ENCODE assay signal across 32 cellular contexts in genomic region chr3:12239301-12239700, GRCh38. TPM values are rescaled to one million over a fixed set of nuclear protein-coding genes. Genes with fewer than 3 reads are reported as not detected.
A peak's percentile ranks its signal among the peaks of the same experiment; 100 is the strongest.
DNase-seq lines count a peak whose midpoint lies in the region; ATAC-seq and TF ChIP-seq lines count a peak whose summit lies in the region.
"Had no signal": no experiment of that assay in that cellular context is flagged by ENCODE, and none has a peak within 500 bp of the region (broad histone marks: within the 10 kb centered on the region; RNA-seq: fewer than 3 reads in every experiment).

No MANE protein-coding gene starts in this region.

- ATAC-seq in Right ventricle myocardium inferior (peak; percentile 93), SK-N-SH treated with all-trans-retinoic acid at 6 μM for 48 hours (no peak), HG02884 (IDR thresholded peaks at IDR 0.05; ENCODE audit: unreplicated experiment) (no peak), left lobe of liver (no peak)
- ATAC-seq: activated CD4-positive, CD25-positive, alpha-beta regulatory T cell treated with anti-CD3 and anti-CD28 coated beads, Interleukin-2, amount 50 U/mL, for 24 hours; activated T-cell treated with anti-CD3 and anti-CD28 coated beads, Interleukin-2, amount 50 U/mL, for 72 hours; mucosa of descending colon; natural killer cell; stimulated activated effector memory CD8-positive, alpha-beta T cell treated with anti-CD3 and anti-CD28 coated beads, Interleukin-12 subunit alpha, Interleukin-12 subunit beta, amount 100 ng/mL, for 72 hours had no signal

- H3K27me3 ChIP-seq in ovary, result no peaks in the 10 kb centered on the region
- H3K27me3 ChIP-seq: breast epithelium had no signal

- no peak overlapping the region for H3K27ac ChIP-seq in ovary
- H3K27ac ChIP-seq: breast epithelium, psoas muscle had no signal

- 8 to 15% (median 13%) methylated on average over 5 of the region's 5 CpGs for WGBS in ovary, 3 donors

- H3K4me1 ChIP-seq in ovary (ENCODE audit: insufficient read depth), result peaks cover 2% of the 10 kb centered on the region
- H3K4me1 ChIP-seq: breast epithelium, psoas muscle had no signal

- TF ChIP-seq POLR2A in ovary (IDR thresholded peaks at IDR 0.05), result no peak

- TF ChIP-seq CTCF in fibroblast of mammary gland (conservative IDR thresholded peaks at IDR 0.05; ENCODE audit: control insufficient read depth, insufficient read depth, low read depth, low read length) (no peak), ovary (IDR thresholded peaks at IDR 0.05) (no peak)

- H3K4me3 ChIP-seq in fibroblast of mammary gland (ENCODE audit: control insufficient read depth, low read depth, low read length), result no peak overlapping the region
- no peak overlapping the region for H3K4me3 ChIP-seq in ovary
- H3K4me3 ChIP-seq: breast epithelium, lung, mucosa of descending colon, psoas muscle had no signal

- H3K9me3 ChIP-seq in ovary, result no peaks in the 10 kb centered on the region
- H3K9me3 ChIP-seq: breast epithelium, mucosa of descending colon, psoas muscle had no signal

- TF ChIP-seq EP300 in ovary (IDR thresholded peaks at IDR 0.05), result no peak

- intact Hi-C loops in Right ventricle myocardium inferior (cut with DNase I), result no loop called here
- intact Hi-C loops in cardiac septum (cut with DNase I), result no loop called here
- intact Hi-C loops in ovary (cut with DNase I), result no loop called here

- DNase-seq in Right ventricle myocardium inferior (ENCODE audit: missing footprints) (no peak), cardiac septum (ENCODE audit: low spot score) (no peak), fibroblast of mammary gland (ENCODE audit: low read depth) (peak; percentile 52), ovary (peak; percentile 61 to 70 (median 65)), anterior cingulate cortex (lab: John Stamatoyannopoulos, UW) (no peak), left lobe of liver (ENCODE audit: low spot score) (no peak)
- DNase-seq: activated CD4-positive, alpha-beta T cell treated with anti-CD3 and anti-CD28 coated beads, Interleukin-2, amount 50 U/mL, for 4 hours; activated T-cell treated with anti-CD3 and anti-CD28 coated beads, Interleukin-2, amount 50 U/mL, for 72 hours; AML-193; Calu3; CD4-positive, CD25-positive, alpha-beta regulatory T cell; DND-41; GF-D8; GOT3; head of caudate nucleus; KBM-7; kidney; mucosa of descending colon; natural killer cell; NCI-H1105; NCI-H187; NCI-H2171 treated with DMSO at 0.1 percent for 48 hours; NCI-H524; nucleus accumbens; OCI-M1 had no signal

- H3K36me3 ChIP-seq in ovary, result no peaks in the 10 kb centered on the region
- H3K36me3 ChIP-seq: breast epithelium had no signal

TF ChIP-seq in SK-N-SH treated with all-trans-retinoic acid at 6 μM for 48 hours, 23 proteins besides CTCF, POLR2A, EP300 and RAD21:
- TF ChIP-seq CREB5 (CRISPR knock-in tag; IDR thresholded peaks at IDR 0.05; ENCODE audit: low read depth), result no peak
- TF ChIP-seq ZFP30 (CRISPR knock-in tag; IDR thresholded peaks at IDR 0.05), result no peak
- no peak for TF ChIP-seq ZNF565 (CRISPR knock-in tag; conservative IDR thresholded peaks at IDR 0.05; ENCODE audit: low read depth)
- no peak for TF ChIP-seq ESRRG (CRISPR knock-in tag; IDR thresholded peaks at IDR 0.05)
- no peak for TF ChIP-seq ZFP3 (CRISPR knock-in tag; IDR thresholded peaks at IDR 0.05)
- no peak for TF ChIP-seq RARB (CRISPR knock-in tag; IDR thresholded peaks at IDR 0.05)
- TF ChIP-seq, protein P1, sequence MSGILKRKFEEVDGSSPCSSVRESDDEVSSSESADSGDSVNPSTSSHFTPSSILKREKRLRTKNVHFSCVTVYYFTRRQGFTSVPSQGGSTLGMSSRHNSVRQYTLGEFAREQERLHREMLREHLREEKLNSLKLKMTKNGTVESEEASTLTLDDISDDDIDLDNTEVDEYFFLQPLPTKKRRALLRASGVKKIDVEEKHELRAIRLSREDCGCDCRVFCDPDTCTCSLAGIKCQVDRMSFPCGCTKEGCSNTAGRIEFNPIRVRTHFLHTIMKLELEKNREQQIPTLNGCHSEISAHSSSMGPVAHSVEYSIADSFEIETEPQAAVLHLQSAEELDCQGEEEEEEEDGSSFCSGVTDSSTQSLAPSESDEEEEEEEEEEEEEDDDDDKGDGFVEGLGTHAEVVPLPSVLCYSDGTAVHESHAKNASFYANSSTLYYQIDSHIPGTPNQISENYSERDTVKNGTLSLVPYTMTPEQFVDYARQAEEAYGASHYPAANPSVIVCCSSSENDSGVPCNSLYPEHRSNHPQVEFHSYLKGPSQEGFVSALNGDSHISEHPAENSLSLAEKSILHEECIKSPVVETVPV (CRISPR knock-in tag; IDR thresholded peaks at IDR 0.05), result no peak
- TF ChIP-seq GLIS3 (CRISPR knock-in tag; IDR thresholded peaks at IDR 0.05), result no peak
- no peak for TF ChIP-seq BACH2 (CRISPR knock-in tag; IDR thresholded peaks at IDR 0.05; ENCODE audit: borderline replicate concordance)
- TF ChIP-seq ZNF8 (CRISPR knock-in tag; IDR thresholded peaks at IDR 0.05), result no peak
- no peak for TF ChIP-seq OSR1 (CRISPR knock-in tag; IDR thresholded peaks at IDR 0.05)
- no peak for TF ChIP-seq ARNTL (CRISPR knock-in tag; IDR thresholded peaks at IDR 0.05; ENCODE audit: borderline replicate concordance, low read depth)
- TF ChIP-seq ISL1 (CRISPR knock-in tag; IDR thresholded peaks at IDR 0.05), result no peak
- no peak for TF ChIP-seq SNAI2 (CRISPR knock-in tag; IDR thresholded peaks at IDR 0.05)
- TF ChIP-seq CSDC2 (CRISPR knock-in tag; IDR thresholded peaks at IDR 0.05), result no peak
- no peak for TF ChIP-seq PATZ1 (CRISPR knock-in tag; IDR thresholded peaks at IDR 0.05; ENCODE audit: borderline replicate concordance)
- TF ChIP-seq, protein P2, sequence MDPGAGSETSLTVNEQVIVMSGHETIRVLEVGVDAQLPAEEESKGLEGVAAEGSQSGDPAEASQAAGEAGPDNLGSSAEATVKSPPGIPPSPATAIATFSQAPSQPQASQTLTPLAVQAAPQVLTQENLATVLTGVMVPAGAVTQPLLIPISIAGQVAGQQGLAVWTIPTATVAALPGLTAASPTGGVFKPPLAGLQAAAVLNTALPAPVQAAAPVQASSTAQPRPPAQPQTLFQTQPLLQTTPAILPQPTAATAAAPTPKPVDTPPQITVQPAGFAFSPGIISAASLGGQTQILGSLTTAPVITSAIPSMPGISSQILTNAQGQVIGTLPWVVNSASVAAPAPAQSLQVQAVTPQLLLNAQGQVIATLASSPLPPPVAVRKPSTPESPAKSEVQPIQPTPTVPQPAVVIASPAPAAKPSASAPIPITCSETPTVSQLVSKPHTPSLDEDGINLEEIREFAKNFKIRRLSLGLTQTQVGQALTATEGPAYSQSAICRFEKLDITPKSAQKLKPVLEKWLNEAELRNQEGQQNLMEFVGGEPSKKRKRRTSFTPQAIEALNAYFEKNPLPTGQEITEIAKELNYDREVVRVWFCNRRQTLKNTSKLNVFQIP (CRISPR knock-in tag; IDR thresholded peaks at IDR 0.05; ENCODE audit: borderline replicate concordance, low read depth), result no peak
- no peak for TF ChIP-seq PPARA (CRISPR knock-in tag; IDR thresholded peaks at IDR 0.05; ENCODE audit: borderline replicate concordance)
TF ChIP-seq in SK-N-SH treated with all-trans-retinoic acid at 6 μM for 48 hours: peak in this region for 0.

RNA-seq across cellular contexts. Expression of gene PPARG, which starts 49.6 kb away (rescaled TPM):
- total RNA-seq in Right ventricle myocardium inferior (25.7 TPM), cardiac septum (7.8 TPM), ovary (10 to 100 TPM; 12.8 to 53.6 (median 32.4) TPM), left lobe of liver (7.4 TPM)
- 10 to 100 TPM; 28.6 to 41.4 TPM for polyA plus RNA-seq in ovary

Comparison
In these comparisons a context has a peak if more than half of its experiments do, and no peak if none do; other contexts are left out.
1. DNase-seq: peak in fibroblast of mammary gland (single experiment) and ovary (5 of 5); none in Right ventricle myocardium inferior (single experiment), cardiac septum (single experiment), anterior cingulate cortex (0 of 58) and left lobe of liver (single experiment).